ENCODE assay signal across 26 cellular contexts in the genomic region with DNA sequence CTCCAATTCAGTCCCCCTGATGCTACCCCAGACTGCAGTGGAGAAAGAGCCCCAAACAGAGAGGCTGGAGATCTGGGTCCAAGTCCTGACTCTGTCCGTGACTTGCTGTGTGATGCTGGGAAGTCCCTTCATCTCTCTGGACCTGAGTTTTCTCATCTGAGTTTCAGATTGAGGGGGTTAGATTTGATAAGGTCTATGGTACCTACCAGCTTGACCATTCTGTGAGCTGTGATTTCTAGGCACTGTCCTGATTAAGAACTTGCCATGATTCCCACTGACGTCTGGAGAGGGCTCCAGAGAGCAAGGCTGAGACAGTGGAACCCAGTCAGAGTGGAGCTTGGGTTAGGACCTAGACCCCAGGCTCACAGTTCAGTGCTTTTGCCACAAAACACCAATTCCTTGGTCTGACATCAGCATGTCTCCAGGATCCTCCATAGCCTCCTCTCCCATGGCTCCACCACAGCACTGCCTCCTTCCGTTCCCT. TPM values are rescaled to one million over a fixed set of nuclear protein-coding genes. Genes with fewer than 3 reads are reported as not detected.
DNase-seq lines count a peak whose midpoint lies in the region; ATAC-seq and TF ChIP-seq lines count a peak whose summit lies in the region.
"Had no signal": no experiment of that assay in that cellular context is flagged by ENCODE, and none has a peak within 500 bp of the region (broad histone marks: within the 10 kb centered on the region; RNA-seq: fewer than 3 reads in every experiment).

No MANE protein-coding gene starts in this region.

- H3K79me2 ChIP-seq in DND-41 (ENCODE audit: insufficient read depth, low read length) (no peaks in the 10 kb centered on the region), OCI-LY3 (ENCODE audit: low read length) (no peaks in the 10 kb centered on the region), hepatocyte (no peaks in the 10 kb centered on the region)

- H3K27ac ChIP-seq in A673 (ENCODE audit: low read depth, low read length, poor library complexity, severe bottlenecking) (no peak overlapping the region), DND-41 (ENCODE audit: low read length) (no peak overlapping the region), OCI-LY3 (ENCODE audit: low read length) (no peak overlapping the region), hepatocyte (no peak overlapping the region)
- H3K27ac ChIP-seq: SK-N-MC, testis had no signal

- H3K4me1 ChIP-seq in A673 (ENCODE audit: insufficient read depth, low read length, poor library complexity, severe bottlenecking) (no peaks in the 10 kb centered on the region), DND-41 (ENCODE audit: insufficient read depth, low read length) (peaks cover 9% of the 10 kb centered on the region), OCI-LY3 (ENCODE audit: low read length) (peaks cover 17% of the 10 kb centered on the region), hepatocyte (ENCODE audit: insufficient read depth) (no peaks in the 10 kb centered on the region)
- H3K4me1 ChIP-seq: testis had no signal

- H3K4me2 ChIP-seq in DND-41 (ENCODE audit: insufficient read depth, low read length): no peak overlapping the region
- H3K4me2 ChIP-seq in OCI-LY3 (ENCODE audit: low read length): no peak overlapping the region
- H3K4me2 ChIP-seq in hepatocyte: no peak overlapping the region

- BruUV-seq in A673 (replicated peaks; lab: Mats Ljungman, UMichigan): no TSS peak

- no peak for DNase-seq in A673 (ENCODE audit: low spot score)
- DNase-seq in DND-41: no peak
- DNase-seq in choroid plexus epithelial cell (ENCODE audit: low read depth): no peak
- no peak for DNase-seq in pons (ENCODE audit: low spot score)
- no peak for DNase-seq in stimulated activated CD4-positive, alpha-beta T cell treated with anti-CD3 and anti-CD28 coated beads, Interleukin-4, amount 100 ng/mL, for 1 hour
- DNase-seq in CD1c-positive myeloid dendritic cell (ENCODE audit: extremely low spot score): no peak
- DNase-seq in hepatocyte (ENCODE audit: low spot score): no peak
- DNase-seq: activated CD4-positive, alpha-beta memory T cell treated with anti-CD3 and anti-CD28 coated beads for 36 hours; activated CD4-positive, CD25-positive, alpha-beta regulatory T cell; activated naive CD8-positive, alpha-beta T cell treated with anti-CD3 and anti-CD28 coated beads, Interleukin-2, amount 50 U/mL, for 24 hours; CD4-positive, alpha-beta memory T cell; foreskin fibroblast; KG1; left ventricle myocardium superior; midbrain; NCI-H1930; stimulated activated CD4-positive, alpha-beta T cell treated with anti-CD3 and anti-CD28 coated beads, Interleukin-2, amount 100 ng/mL, for 24 hours; testis had no signal

- H3K27me3 ChIP-seq in A673 (replicated peaks; ENCODE audit: insufficient read depth, low read depth, low read length, poor library complexity) (peaks cover 36% of the 10 kb centered on the region), DND-41 (ENCODE audit: insufficient read depth, low read length, poor library complexity) (no peaks in the 10 kb centered on the region), OCI-LY3 (ENCODE audit: low read depth, low read length) (no peaks in the 10 kb centered on the region; the same call in 1 of the 2 replicates), hepatocyte (peaks cover 52% of the 10 kb centered on the region)
- H3K27me3 ChIP-seq: testis had no signal

- intact Hi-C loops in A673 (cut with micrococcal nuclease; ENCODE audit: unreplicated experiment): loop anchor here (2.0 to 5.0 kb wide), 2 partner anchors 101 to 279 kb away; no protein-coding TSS in a partner anchor

- H3K9me3 ChIP-seq in A673 (ENCODE audit: low read depth, low read length, poor library complexity, severe bottlenecking): no peaks in the 10 kb centered on the region
- no peaks in the 10 kb centered on the region for H3K9me3 ChIP-seq in DND-41 (ENCODE audit: insufficient read depth, low read length, severe bottlenecking)
- H3K9me3 ChIP-seq in OCI-LY3 (ENCODE audit: insufficient read depth, low read length): no peaks in the 10 kb centered on the region
- H3K9me3 ChIP-seq in hepatocyte (ENCODE audit: low read depth): no peaks in the 10 kb centered on the region
- H3K9me3 ChIP-seq: testis had no signal

- POLR2A ChIA-PET in A673 (lab: Charles Lee; ENCODE audit: low non-redundant PET): no interaction called here

- H4K20me1 ChIP-seq in DND-41 (ENCODE audit: insufficient read depth, low read length) (no peaks in the 10 kb centered on the region), OCI-LY3 (ENCODE audit: insufficient read depth, low read length) (no peaks in the 10 kb centered on the region), hepatocyte (ENCODE audit: insufficient read depth, poor library complexity, severe bottlenecking) (no peaks in the 10 kb centered on the region)

- H3K36me3 ChIP-seq in A673 (ENCODE audit: insufficient read depth, low read length, poor library complexity, severe bottlenecking): no peaks in the 10 kb centered on the region
- H3K36me3 ChIP-seq in DND-41 (ENCODE audit: insufficient read depth, low read length): no peaks in the 10 kb centered on the region
- no peaks in the 10 kb centered on the region for H3K36me3 ChIP-seq in OCI-LY3 (replicated peaks; ENCODE audit: low read depth, low read length)
- no peaks in the 10 kb centered on the region for H3K36me3 ChIP-seq in hepatocyte (replicated peaks; ENCODE audit: insufficient read depth, low read depth)

- H3K9ac ChIP-seq in DND-41 (ENCODE audit: low read depth, low read length) (no peak overlapping the region), OCI-LY3 (ENCODE audit: low read length) (no peak overlapping the region)

- no peak overlapping the region for H2AFZ ChIP-seq in DND-41 (ENCODE audit: low read depth, low read length)
- no peak overlapping the region for H2AFZ ChIP-seq in OCI-LY3 (ENCODE audit: low read depth, low read length)
- no peak overlapping the region for H2AFZ ChIP-seq in hepatocyte

- H3K9me2 ChIP-seq in hepatocyte (replicated peaks; ENCODE audit: insufficient read depth): no peaks in the 10 kb centered on the region

- no peak for ATAC-seq in DND-41 (ENCODE audit: insufficient read depth, low read depth)
- ATAC-seq: activated naive CD8-positive, alpha-beta T cell treated with anti-CD3 and anti-CD28 coated beads, Interleukin-2, amount 50 U/mL, for 24 hours; left ventricle myocardium superior; natural killer cell treated with Interleukin-12 subunit alpha and Interleukin-12 subunit beta and Interleukin-15 and Interleukin-18, amount 100 ng/mL, for 72 hours; stimulated activated memory B cell treated with anti-CD40 and anti-IgM and Interleukin-4, amounts not matched to agents 10 μg/mL and 1 μg/mL and 100 μg/mL, for 72 hours had no signal

- CTCF ChIA-PET in A673 (lab: Charles Lee): interaction anchor here (1.1 to 5.1 kb wide), 6 partner anchors 13 to 102 kb away, joined by 4 to 38 read pairs (median 7); no protein-coding TSS in a partner anchor

- TF ChIP-seq CTCF in A673 (conservative IDR thresholded peaks at IDR 0.05; ENCODE audit: low read depth, low read length) (peak; percentile 47), DND-41 (IDR thresholded peaks at IDR 0.05; ENCODE audit: borderline replicate concordance, extremely low read depth, low read length, poor library complexity, severe bottlenecking) (peak; percentile 10), OCI-LY3 (IDR thresholded peaks at IDR 0.05; ENCODE audit: low read depth, low read length) (0 out of 2 replicates have a peak, but pooled peaks have one; percentile 4), choroid plexus epithelial cell (conservative IDR thresholded peaks at IDR 0.05; ENCODE audit: low read depth, low read length) (peak; percentile 28), hepatocyte (IDR thresholded peaks at IDR 0.05; ENCODE audit: poor library complexity) (no peak)

- H3K4me3 ChIP-seq in A673 (ENCODE audit: low read depth, low read length, poor library complexity, severe bottlenecking) (no peak overlapping the region), DND-41 (ENCODE audit: low read depth in 1 of 2, low read length in 2 of 2) (no peak overlapping the region), OCI-LY3 (ENCODE audit: low read length) (no peak overlapping the region), choroid plexus epithelial cell (ENCODE audit: low read depth, low read length) (no peak overlapping the region), hepatocyte (no peak overlapping the region)
- H3K4me3 ChIP-seq: SK-N-MC, testis had no signal

- WGBS in hepatocyte (ENCODE audit: low lambda C conversion rate, missing lambda C conversion rate): 64% methylated on average over 3 of the region's 3 CpGs

RNA-seq across cellular contexts. Expression of a gene that starts 43.8 kb away (rescaled TPM):
- total RNA-seq in A673 (2021) (0.69 and 1.4 TPM in 2 replicates), hepatocyte (not detected in 2 replicates)
- polyA plus RNA-seq in hepatocyte: 0.32 TPM in 1 of 2 replicates, not detected in the other
- total RNA-seq: CD4-positive, alpha-beta memory T cell; endothelial cell of umbilical vein; left ventricle myocardium superior; RPMI7951; skeletal muscle tissue had no signal
- polyA plus RNA-seq: AG04450; CD4-positive, alpha-beta memory T cell; endothelial cell of umbilical vein had no signal

RNA-seq across cellular contexts. Expression of a gene that starts 51.7 kb away (rescaled TPM):
- total RNA-seq in A673 (2021) (3.2 and 3.4 TPM in 2 replicates), hepatocyte (40.3 and 44.5 TPM in 2 replicates)
- 61.1 and 61.8 TPM in 2 replicates for polyA plus RNA-seq in hepatocyte
- total RNA-seq: RPMI7951 had no signal
